Comparison of ENCODE assay signal across 7 cellular contexts in genomic region chr11:66310803-66311440, GRCh38. TPM values are rescaled to one million over a fixed set of nuclear protein-coding genes. Genes with fewer than 3 reads are reported as not detected.
A peak's percentile ranks its signal among the peaks of the same experiment; 100 is the strongest.
DNase-seq lines count a peak whose midpoint lies in the region; ATAC-seq and TF ChIP-seq lines count a peak whose summit lies in the region.
"Not testable (repeated sequence)": the region's sequence is repeated elsewhere in the genome, so short reads cannot be mapped to it uniquely, and the experiment has no call there.

No MANE protein-coding gene starts in this region.

- not testable (repeated sequence) for H3K27ac Mint-ChIP-seq in activated T-helper 17 cell treated with anti-CD3 and anti-CD28 coated beads, Interleukin-2, amount 50 U/mL, for 72 hours; neural crest cell (ENCODE audit: unreplicated experiment)
- H3K27ac Mint-ChIP-seq in stimulated activated memory B cell treated with anti-CD40 and anti-IgM and Interleukin-4, amounts not matched to agents 10 μg/mL and 1 μg/mL and 100 μg/mL, for 72 hours, result peak overlapping the region; percentile 84

- not testable (repeated sequence) for H3K36me3 ChIP-seq in ES-I3 (ENCODE audit: insufficient read depth, low read length); iPS-15b (ENCODE audit: control insufficient read depth, insufficient read depth, low read length)

- peaks cover 14% of the 10 kb centered on the region for H3K4me1 ChIP-seq in ES-I3 (ENCODE audit: insufficient read depth, low read length)
- H3K4me1 ChIP-seq in iPS-15b (ENCODE audit: control insufficient read depth, insufficient read depth, low read length), result not testable (repeated sequence)

- peak overlapping the region; percentile 93 for H3K27ac ChIP-seq in RWPE1

- not testable (repeated sequence) for ATAC-seq in activated T-helper 17 cell treated with anti-CD3 and anti-CD28 coated beads, Interleukin-2, amount 50 U/mL, for 72 hours (replicated peaks); stimulated activated memory B cell treated with anti-CD40 and anti-IgM and Interleukin-4, amounts not matched to agents 10 μg/mL and 1 μg/mL and 100 μg/mL, for 72 hours

- CTCF ChIA-PET in RWPE1 (lab: Yijun Ruan, JAX), result interaction anchor here (0.6 to 3.2 kb wide), 29 partner anchors 8 to 111 kb away, joined by 3 to 25 read pairs (median 4); partner anchors contain the start of genes BRMS1, RIN1 and SLC29A2

- not testable (repeated sequence) for H3K36me3 Mint-ChIP-seq in activated T-helper 17 cell treated with anti-CD3 and anti-CD28 coated beads, Interleukin-2, amount 50 U/mL, for 72 hours (ENCODE audit: low read depth); neural crest cell (ENCODE audit: low read depth); stimulated activated memory B cell treated with anti-CD40 and anti-IgM and Interleukin-4, amounts not matched to agents 10 μg/mL and 1 μg/mL and 100 μg/mL, for 72 hours

- not testable (repeated sequence) for H3K4me1 Mint-ChIP-seq in activated T-helper 17 cell treated with anti-CD3 and anti-CD28 coated beads, Interleukin-2, amount 50 U/mL, for 72 hours
- peaks cover 22% of the 10 kb centered on the region for H3K4me1 Mint-ChIP-seq in neural crest cell
- H3K4me1 Mint-ChIP-seq in stimulated activated memory B cell treated with anti-CD40 and anti-IgM and Interleukin-4, amounts not matched to agents 10 μg/mL and 1 μg/mL and 100 μg/mL, for 72 hours, result peaks cover 19% of the 10 kb centered on the region

- not testable (repeated sequence) for H3K9me3 Mint-ChIP-seq in activated T-helper 17 cell treated with anti-CD3 and anti-CD28 coated beads, Interleukin-2, amount 50 U/mL, for 72 hours; neural crest cell; stimulated activated memory B cell treated with anti-CD40 and anti-IgM and Interleukin-4, amounts not matched to agents 10 μg/mL and 1 μg/mL and 100 μg/mL, for 72 hours

- H3K27me3 Mint-ChIP-seq in activated T-helper 17 cell treated with anti-CD3 and anti-CD28 coated beads, Interleukin-2, amount 50 U/mL, for 72 hours; neural crest cell (ENCODE audit: low read depth); stimulated activated memory B cell treated with anti-CD40 and anti-IgM and Interleukin-4, amounts not matched to agents 10 μg/mL and 1 μg/mL and 100 μg/mL, for 72 hours: not testable (repeated sequence)

- H3K9ac ChIP-seq in ES-I3 (ENCODE audit: low read depth, low read length), result peak overlapping the region; percentile 63; the same call in 1 of the 2 replicates
- not testable (repeated sequence) for H3K9ac ChIP-seq in iPS-15b (ENCODE audit: low read depth, low read length)

- TF ChIP-seq CTCF in RWPE1 (conservative IDR thresholded peaks at IDR 0.05; ENCODE audit: low read depth); neural crest cell (conservative IDR thresholded peaks at IDR 0.05): not testable (repeated sequence)

- H3K9me3 ChIP-seq in ES-I3 (ENCODE audit: control insufficient read depth, insufficient read depth, low read length); iPS-15b (ENCODE audit: control insufficient read depth, insufficient read depth, low read length): not testable (repeated sequence)

- not testable (repeated sequence) for DNase-seq in RWPE1 (ENCODE audit: low spot score); neural crest cell (ENCODE audit: low read depth, low spot score)
- DNase-seq in ecto neural progenitor cell (ENCODE audit: low spot score), result peak; percentile 43

- H3K4me3 ChIP-seq in iPS-15b (ENCODE audit: low read depth, low read length), result peak overlapping the region; percentile 84

- H3K4me3 Mint-ChIP-seq in activated T-helper 17 cell treated with anti-CD3 and anti-CD28 coated beads, Interleukin-2, amount 50 U/mL, for 72 hours, result peak overlapping the region; percentile 78
- peak overlapping the region; percentile 44 for H3K4me3 Mint-ChIP-seq in neural crest cell
- H3K4me3 Mint-ChIP-seq in stimulated activated memory B cell treated with anti-CD40 and anti-IgM and Interleukin-4, amounts not matched to agents 10 μg/mL and 1 μg/mL and 100 μg/mL, for 72 hours, result not testable (repeated sequence)

- POLR2A ChIA-PET in RWPE1 (lab: Yijun Ruan, JAX; ENCODE audit: low non-redundant PET), result interaction anchor here (0.7 to 2.0 kb wide), 2 partner anchors 75 to 110 kb away, joined by 3 to 5 read pairs; no protein-coding TSS in a partner anchor

- H3K27me3 ChIP-seq in iPS-15b (ENCODE audit: control insufficient read depth, insufficient read depth, low read length), result not testable (repeated sequence)

RNA-seq across cellular contexts. Expression of gene CD248, which starts 5.9 kb away (rescaled TPM):
- total RNA-seq in activated T-helper 17 cell treated with anti-CD3 and anti-CD28 coated beads, Interleukin-2, amount 50 U/mL, for 72 hours, result not detected
- 4.2 and 4.8 TPM in 2 replicates for total RNA-seq in neural crest cell

RNA-seq across cellular contexts. Expression of gene TMEM151A, which starts 19.2 kb away (rescaled TPM):
- total RNA-seq in activated T-helper 17 cell treated with anti-CD3 and anti-CD28 coated beads, Interleukin-2, amount 50 U/mL, for 72 hours, result not detected
- total RNA-seq in neural crest cell, result 0.57 and 1.0 TPM in 2 replicates

RNA-seq across cellular contexts. Expression of gene YIF1A, which starts 22.0 kb away (rescaled TPM):
- total RNA-seq in activated T-helper 17 cell treated with anti-CD3 and anti-CD28 coated beads, Interleukin-2, amount 50 U/mL, for 72 hours, result 10 to 100 TPM; 41.2 to 68.3 TPM
- 59.4 and 60.9 TPM in 2 replicates for total RNA-seq in neural crest cell

RNA-seq across cellular contexts. Expression of gene RIN1, which starts 25.3 kb away (rescaled TPM):
- 1 to 10 TPM; 1.6 to 3.4 TPM for total RNA-seq in activated T-helper 17 cell treated with anti-CD3 and anti-CD28 coated beads, Interleukin-2, amount 50 U/mL, for 72 hours
- total RNA-seq in neural crest cell, result 3.7 and 4.3 TPM in 2 replicates

RNA-seq across cellular contexts. Expression of gene CNIH2, which starts 32.9 kb away (rescaled TPM):
- 1 to 10 TPM; 3.9 to 5.0 TPM for total RNA-seq in activated T-helper 17 cell treated with anti-CD3 and anti-CD28 coated beads, Interleukin-2, amount 50 U/mL, for 72 hours
- total RNA-seq in neural crest cell, result 44.6 and 46.0 TPM in 2 replicates
